In the genomic region with DNA sequence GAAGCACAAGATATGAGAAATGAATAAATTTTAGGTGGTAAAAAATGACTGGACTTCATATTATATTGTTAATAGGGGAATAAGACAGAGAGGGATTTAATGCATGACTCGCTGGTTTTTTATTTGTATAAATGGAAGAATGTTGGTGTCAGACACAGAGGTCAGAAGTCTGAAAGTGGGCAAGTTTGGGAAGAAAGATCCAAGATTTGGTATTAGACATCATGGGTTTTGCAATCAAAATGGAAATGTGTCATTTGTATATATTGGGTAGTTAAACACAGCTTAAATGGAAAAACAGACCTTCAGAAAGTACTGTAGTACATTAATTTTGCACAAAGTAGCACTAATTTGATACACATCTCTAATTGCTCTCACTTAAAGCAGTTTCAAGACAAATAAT, we compare ENCODE assay signal across 14 cellular contexts.
"Had no signal": no experiment of that assay in that cellular context is flagged by ENCODE, and none has a peak within 500 bp of the region (broad histone marks: within the 10 kb centered on the region; RNA-seq: fewer than 3 reads in every experiment).

No MANE protein-coding gene starts in this region.

- H3K4me3 ChIP-seq: heart right ventricle, pancreas, stomach had no signal

- H3K9me3 ChIP-seq: heart right ventricle, pancreas, stomach had no signal

- DNase-seq: activated CD4-positive, alpha-beta T cell treated with anti-CD3 and anti-CD28 coated beads, Interleukin-2, amount 50 U/mL, for 1 hour; activated naive CD4-positive, alpha-beta T cell treated with anti-CD3 and anti-CD28 coated beads, Interleukin-2, amount 50 U/mL, for 16 hours; activated T-cell treated with anti-CD3 and anti-CD28 coated beads, Interleukin-2, amount 50 U/mL, for 1 hour; amygdala; dermis blood vessel endothelial cell; foreskin melanocyte; heart right ventricle; kidney; left ventricle myocardium superior; mesendoderm; pancreas; stimulated activated CD4-positive, alpha-beta T cell treated with anti-CD3 and anti-CD28 coated beads, Interleukin-4, amount 100 ng/mL, for 4 hours; stomach; T-helper 2 cell had no signal

- H3K4me1 ChIP-seq: pancreas had no signal

- H3K27me3 ChIP-seq: heart right ventricle, pancreas, stomach had no signal

- H3K27ac ChIP-seq: heart right ventricle, pancreas, stomach had no signal

- H3K36me3 ChIP-seq: heart right ventricle, pancreas, stomach had no signal

- ATAC-seq: heart right ventricle, left ventricle myocardium superior, pancreas had no signal
